In genomic region chr7:17845197-17845547, GRCh38 we compare ENCODE assay signal across 20 cellular contexts.
DNase-seq lines count a peak whose midpoint lies in the region; TF ChIP-seq lines count a peak whose summit lies in the region.
"Had no signal": no experiment of that assay in that cellular context is flagged by ENCODE, and none has a peak within 500 bp of the region (broad histone marks: within the 10 kb centered on the region; RNA-seq: fewer than 3 reads in every experiment).

No MANE protein-coding gene starts in this region.

- H3K36me3 ChIP-seq in breast epithelium, result no peaks in the 10 kb centered on the region
- peaks cover 9 to 81% of the 10 kb centered on the region in 2 experiments for H3K36me3 ChIP-seq in mesenchymal stem cell (ENCODE audit: control insufficient read depth in 1 of 2, insufficient read depth in 2 of 2, low read depth in 1 of 2, low read length in 2 of 2)
- no peaks in the 10 kb centered on the region; the same call in 1 of the 2 replicates for H3K36me3 ChIP-seq in GM23248 (ENCODE audit: low read depth)
- H3K36me3 ChIP-seq: BE2C had no signal

- H3K9ac ChIP-seq in mesenchymal stem cell (ENCODE audit: low read length) (no peak overlapping the region), GM23248 (no peak overlapping the region)
- H3K9ac ChIP-seq: KMS-11 had no signal

- no peaks in the 10 kb centered on the region for H3K27me3 ChIP-seq in breast epithelium
- no peaks in the 10 kb centered on the region for H3K27me3 ChIP-seq in mesenchymal stem cell (ENCODE audit: control insufficient read depth in 1 of 2, insufficient read depth in 1 of 2, low read length in 2 of 2)
- H3K27me3 ChIP-seq in GM23248 (replicated peaks; ENCODE audit: insufficient read depth), result no peaks in the 10 kb centered on the region
- H3K27me3 ChIP-seq: BE2C had no signal

- CTCF ChIA-PET in MCF 10A (lab: Yijun Ruan, JAX), result no interaction called here

- H2BK120ac ChIP-seq in mesenchymal stem cell (ENCODE audit: low read depth, low read length), result peak overlapping the region; percentile 49

- peaks cover 9% of the 10 kb centered on the region; the same call in 1 of the 2 replicates for H3F3A ChIP-seq in GM23248 (ENCODE audit: insufficient read depth)

- no peak overlapping the region for H3K4me3 ChIP-seq in breast epithelium
- H3K4me3 ChIP-seq in mesenchymal stem cell (ENCODE audit: insufficient read depth in 1 of 2, low read depth in 1 of 2, low read length in 2 of 2), result no peak overlapping the region
- H3K4me3 ChIP-seq in GM23248, result no peak overlapping the region

- H3K27ac ChIP-seq in breast epithelium, result peak overlapping the region in 1 of 2 donors; percentile 16
- no peak overlapping the region for H3K27ac ChIP-seq in mesenchymal stem cell (ENCODE audit: low read length, poor library complexity, severe bottlenecking)
- H3K27ac ChIP-seq in GM23248, result no peak overlapping the region
- H3K27ac ChIP-seq: KMS-11 had no signal

- 100% methylated on average over 3 of the region's 4 CpGs for WGBS in mesenchymal stem cell
- WGBS in GM23248 (ENCODE audit: low coverage in 1 of 2, low lambda C conversion rate in 2 of 2, missing lambda C conversion rate in 2 of 2), 2 experiments, result 97 to 100% methylated on average over 4 of the region's 4 CpGs

- H3K4me1 Mint-ChIP-seq in MCF 10A (ENCODE audit: insufficient read depth, unreplicated experiment), result peaks cover 26% of the 10 kb centered on the region
- peaks cover 42% of the 10 kb centered on the region for H3K4me1 Mint-ChIP-seq in activated T-helper 2 cell treated with anti-CD3 and anti-CD28 coated beads, Interferon-gamma antibody, Interleukin-2, Interleukin-4, amounts not matched to agents 10 μg/mL and 5 μg/mL and 100 μg/mL, durations not matched to agents 14 hours and 24 hours and 36 hours (ENCODE audit: low read depth)

- H4K91ac ChIP-seq in mesenchymal stem cell (ENCODE audit: low read length), result no peak overlapping the region

- intact Hi-C loops in MCF 10A (cut with micrococcal nuclease), result no loop called here
- intact Hi-C loops in breast epithelium (cut with DNase I; ENCODE audit: low total_unique reads), result no loop called here
- intact Hi-C loops in activated T-helper 2 cell treated with anti-CD3 and anti-CD28 coated beads, Interferon-gamma antibody, Interleukin-2, Interleukin-4, amounts not matched to agents 10 μg/mL and 5 μg/mL and 100 μg/mL, durations not matched to agents 14 hours and 24 hours and 36 hours (cut with micrococcal nuclease), result loop anchor here (1.0 kb wide), 1 partner anchor 10 kb away; no protein-coding TSS in a partner anchor

- H3K9me3 ChIP-seq in breast epithelium (no peaks in the 10 kb centered on the region), mesenchymal stem cell (ENCODE audit: control insufficient read depth, low read length) (peaks cover 10% of the 10 kb centered on the region), GM23248 (ENCODE audit: low read depth) (no peaks in the 10 kb centered on the region)
- H3K9me3 ChIP-seq: BE2C, Caco-2 had no signal

- no peak overlapping the region for H3K23ac ChIP-seq in mesenchymal stem cell (ENCODE audit: low read length in 2 of 2)

- H2BK12ac ChIP-seq in mesenchymal stem cell (ENCODE audit: low read length in 2 of 2), result no peak overlapping the region

- H3K9me2 ChIP-seq in GM23248 (ENCODE audit: insufficient read depth), result no peaks in the 10 kb centered on the region

- no peak overlapping the region for H2BK5ac ChIP-seq in mesenchymal stem cell (ENCODE audit: low read depth, low read length, poor library complexity, severe bottlenecking)

- no TSS peak for BruUV-seq in MCF 10A (replicated peaks; lab: Mats Ljungman, UMichigan)

- H4K20me1 ChIP-seq in GM23248 (ENCODE audit: insufficient read depth), result no peaks in the 10 kb centered on the region

- DNase-seq in MCF 10A (ENCODE audit: unreplicated experiment), result no peak
- no peak for DNase-seq in breast epithelium (ENCODE audit: low spot score in 2 of 2)
- no peak for DNase-seq in activated T-helper 2 cell treated with anti-CD3 and anti-CD28 coated beads, Interferon-gamma antibody, Interleukin-2, Interleukin-4, amounts not matched to agents 10 μg/mL and 5 μg/mL and 100 μg/mL, durations not matched to agents 14 hours and 24 hours and 36 hours (ENCODE audit: low spot score)
- DNase-seq in mesenchymal stem cell, result no peak
- DNase-seq in hepatic stellate cell (ENCODE audit: low spot score), result no peak
- DNase-seq in COR-L47 (lab: John Stamatoyannopoulos, UW), result no peak
- no peak for DNase-seq in DMS114 treated with DMSO at 0.1 percent for 48 hours (lab: John Stamatoyannopoulos, UW; ENCODE audit: unreplicated experiment)
- DNase-seq in GM23248, result no peak
- DNase-seq: BE2C; Caco-2; CD4-positive, CD25-positive, alpha-beta regulatory T cell; DMS53; H9; NCI-H1417; NCI-H187 treated with DMSO at 0.1 percent for 48 hours; NCI-H2227 treated with DMSO at 0.1 percent for 48 hours; NCI-H510A treated with DMSO at 0.1 percent for 48 hours; NCI-H774; SHP77 treated with DMSO at 0.1 percent for 48 hours had no signal

- H3K36me3 Mint-ChIP-seq in MCF 10A (ENCODE audit: insufficient read depth, unreplicated experiment), result peaks cover 23% of the 10 kb centered on the region
- H3K36me3 Mint-ChIP-seq in activated T-helper 2 cell treated with anti-CD3 and anti-CD28 coated beads, Interferon-gamma antibody, Interleukin-2, Interleukin-4, amounts not matched to agents 10 μg/mL and 5 μg/mL and 100 μg/mL, durations not matched to agents 14 hours and 24 hours and 36 hours (ENCODE audit: low read depth), result peaks cover 49% of the 10 kb centered on the region

- H3K4me2 ChIP-seq in mesenchymal stem cell (ENCODE audit: low read length, poor library complexity, severe bottlenecking), result no peak overlapping the region
- H3K4me2 ChIP-seq in GM23248 (ENCODE audit: unreplicated experiment), result no peak overlapping the region
- H3K4me2 ChIP-seq: KMS-11 had no signal

- peaks cover 8% of the 10 kb centered on the region; the same call in 1 of the 2 replicates for H3K79me2 ChIP-seq in GM23248 (ENCODE audit: insufficient read depth)

- peaks cover 8% of the 10 kb centered on the region for H3K9me3 Mint-ChIP-seq in MCF 10A (ENCODE audit: unreplicated experiment)
- peaks cover 12% of the 10 kb centered on the region for H3K9me3 Mint-ChIP-seq in activated T-helper 2 cell treated with anti-CD3 and anti-CD28 coated beads, Interferon-gamma antibody, Interleukin-2, Interleukin-4, amounts not matched to agents 10 μg/mL and 5 μg/mL and 100 μg/mL, durations not matched to agents 14 hours and 24 hours and 36 hours
- H3K9me3 Mint-ChIP-seq: H9 had no signal

- peak overlapping the region; percentile 90 for H3K27ac Mint-ChIP-seq in MCF 10A (ENCODE audit: low read depth, unreplicated experiment)
- H3K27ac Mint-ChIP-seq in activated T-helper 2 cell treated with anti-CD3 and anti-CD28 coated beads, Interferon-gamma antibody, Interleukin-2, Interleukin-4, amounts not matched to agents 10 μg/mL and 5 μg/mL and 100 μg/mL, durations not matched to agents 14 hours and 24 hours and 36 hours, result peak overlapping the region; percentile 1
- H3K27ac Mint-ChIP-seq: CD4-positive, CD25-positive, alpha-beta regulatory T cell had no signal

- POLR2A ChIA-PET in MCF 10A (lab: Yijun Ruan, JAX), result interaction anchor here (0.6 to 1.9 kb wide), 4 partner anchors 10 to 73 kb away, joined by 3 to 8 read pairs (median 4); no protein-coding TSS in a partner anchor

- H3K4me1 ChIP-seq in breast epithelium (no peaks in the 10 kb centered on the region), mesenchymal stem cell (ENCODE audit: control insufficient read depth, insufficient read depth, low read depth, low read length) (peaks cover 2% of the 10 kb centered on the region), GM23248 (ENCODE audit: insufficient read depth) (peaks cover 22% of the 10 kb centered on the region)
- H3K4me1 ChIP-seq: BE2C, Caco-2 had no signal

- H3K27me3 Mint-ChIP-seq in MCF 10A (ENCODE audit: insufficient read depth, unreplicated experiment), result no peaks in the 10 kb centered on the region
- H3K27me3 Mint-ChIP-seq in activated T-helper 2 cell treated with anti-CD3 and anti-CD28 coated beads, Interferon-gamma antibody, Interleukin-2, Interleukin-4, amounts not matched to agents 10 μg/mL and 5 μg/mL and 100 μg/mL, durations not matched to agents 14 hours and 24 hours and 36 hours (ENCODE audit: low read depth), result no peaks in the 10 kb centered on the region
- H3K27me3 Mint-ChIP-seq: CD4-positive, CD25-positive, alpha-beta regulatory T cell had no signal

- no peak for TF ChIP-seq CTCF in MCF 10A (IDR thresholded peaks at IDR 0.05; ENCODE audit: unreplicated experiment)
- TF ChIP-seq CTCF in breast epithelium (IDR thresholded peaks at IDR 0.05), result no peak

- no peak overlapping the region for H3K18ac ChIP-seq in mesenchymal stem cell (ENCODE audit: low read depth in 1 of 2, low read length in 2 of 2)

- no peak overlapping the region for H2AFZ ChIP-seq in mesenchymal stem cell (ENCODE audit: low read depth, low read length)
- H2AFZ ChIP-seq in GM23248, result no peak overlapping the region

- peaks cover 13% of the 10 kb centered on the region for H3K79me1 ChIP-seq in mesenchymal stem cell (replicated peaks; ENCODE audit: low read length, poor library complexity, severe bottlenecking)

- H2AK5ac ChIP-seq in mesenchymal stem cell (ENCODE audit: low read length, severe bottlenecking), result no peak overlapping the region

- H3K4ac ChIP-seq in mesenchymal stem cell (ENCODE audit: low read depth in 1 of 2, low read length in 2 of 2), result no peak overlapping the region

- H3K4me3 Mint-ChIP-seq in MCF 10A (ENCODE audit: unreplicated experiment), result peak overlapping the region; percentile 48
- no peak overlapping the region for H3K4me3 Mint-ChIP-seq in activated T-helper 2 cell treated with anti-CD3 and anti-CD28 coated beads, Interferon-gamma antibody, Interleukin-2, Interleukin-4, amounts not matched to agents 10 μg/mL and 5 μg/mL and 100 μg/mL, durations not matched to agents 14 hours and 24 hours and 36 hours (ENCODE audit: low read depth)
- H3K4me3 Mint-ChIP-seq: CD4-positive, CD25-positive, alpha-beta regulatory T cell; H9 had no signal

- no peak for TF ChIP-seq POLR2A in breast epithelium (IDR thresholded peaks at IDR 0.05)

- no peak overlapping the region for H3K14ac ChIP-seq in mesenchymal stem cell (ENCODE audit: low read length in 2 of 2)

- in situ Hi-C loops in GM23248 (cut with MboI), result no loop called here

- no peak overlapping the region for H4K8ac ChIP-seq in mesenchymal stem cell (ENCODE audit: low read length)

- no peak overlapping the region for H2BK15ac ChIP-seq in mesenchymal stem cell (ENCODE audit: low read depth, poor library complexity, severe bottlenecking)
